ENCODE assay signal across 13 cellular contexts in genomic region chr9:15469406-15469805, GRCh38. TPM values are rescaled to one million over a fixed set of nuclear protein-coding genes. Genes with fewer than 3 reads are reported as not detected.
DNase-seq lines count a peak whose midpoint lies in the region; ATAC-seq, FAIRE-seq and TF ChIP-seq lines count a peak whose summit lies in the region.
"Had no signal": no experiment of that assay in that cellular context is flagged by ENCODE, and none has a peak within 500 bp of the region (broad histone marks: within the 10 kb centered on the region; RNA-seq: fewer than 3 reads in every experiment).

No MANE protein-coding gene starts in this region.

- no peak overlapping the region for H3K23ac ChIP-seq in mesendoderm (ENCODE audit: low read length)

- H3K79me1 ChIP-seq in mesendoderm (ENCODE audit: low read length), result no peaks in the 10 kb centered on the region

- H4K8ac ChIP-seq in mesendoderm (ENCODE audit: low read depth, low read length), result no peak overlapping the region

- no CpG with 5 or more reads among the region's 1 CpG for WGBS in mesendoderm (ENCODE audit: extremely low coverage, insufficient coverage, low lambda C conversion rate)

- no peak overlapping the region for H3K4ac ChIP-seq in mesendoderm (ENCODE audit: low read depth, low read length)

- H3K9ac ChIP-seq in mesendoderm (ENCODE audit: low read length), result no peak overlapping the region

- DNase-seq in GM12891 (ENCODE audit: insufficient read length, low spot score), result no peak
- DNase-seq in NCI-H146 treated with DMSO at 0.1 percent for 48 hours (lab: John Stamatoyannopoulos, UW; ENCODE audit: unreplicated experiment), result peak; percentile 34
- peak; percentile 22 for DNase-seq in SHP77 treated with DMSO at 0.1 percent for 48 hours (lab: John Stamatoyannopoulos, UW)
- peak; percentile 4 for DNase-seq in mesendoderm
- no peak for DNase-seq in NOMO-1 treated with dmso at 0.1 percent for 144 hours (lab: John Stamatoyannopoulos, UW; ENCODE audit: unreplicated experiment)
- DNase-seq in C1 segment of cervical spinal cord (lab: John Stamatoyannopoulos, UW), result no peak
- DNase-seq in stimulated activated CD4-positive, alpha-beta T cell treated with anti-CD3 and anti-CD28 coated beads, Interleukin-1b, Interleukin-23, amount 100 ng/mL, for 48 hours, result no peak
- DNase-seq: activated CD4-positive, CD25-positive, alpha-beta regulatory T cell treated with anti-CD3 and anti-CD28 coated beads, Interleukin-2, amount 50 U/mL, for 72 hours; left ventricle myocardium inferior; NCI-H1436; trophoblast cell had no signal

- TF ChIP-seq POLR2A in GM12891 (IDR thresholded peaks at IDR 0.05; ENCODE audit: low read depth, low read length), result no peak

- no peaks in the 10 kb centered on the region for H3K36me3 ChIP-seq in mesendoderm (ENCODE audit: control insufficient read depth, insufficient read depth, low read length)

- no peak for ATAC-seq in GM19324 (IDR thresholded peaks at IDR 0.05; ENCODE audit: low FRiP score, unreplicated experiment)
- ATAC-seq: Panc1 had no signal

- H2BK5ac ChIP-seq in mesendoderm (ENCODE audit: low read length), result no peak overlapping the region

- H2AK5ac ChIP-seq in mesendoderm (ENCODE audit: low read length), result no peak overlapping the region

- no peaks in the 10 kb centered on the region for H3K4me1 ChIP-seq in mesendoderm (ENCODE audit: control insufficient read depth, low read depth, low read length)
- H3K4me1 ChIP-seq: left ventricle myocardium inferior had no signal

- H4K5ac ChIP-seq in mesendoderm (ENCODE audit: low read length), result no peak overlapping the region

- H3K79me2 ChIP-seq in mesendoderm (ENCODE audit: control insufficient read depth, insufficient read depth, low read length), result no peaks in the 10 kb centered on the region

- no peaks in the 10 kb centered on the region for H3K27me3 ChIP-seq in mesendoderm (ENCODE audit: insufficient read depth, low read length, poor library complexity)

- no peak overlapping the region for H3K4me2 ChIP-seq in mesendoderm (ENCODE audit: low read length)

- no peak overlapping the region for H2BK120ac ChIP-seq in mesendoderm (ENCODE audit: low read depth, low read length)

- no peak overlapping the region for H2BK15ac ChIP-seq in mesendoderm (replicated peaks; ENCODE audit: low read depth)

- no peak overlapping the region for H3K18ac ChIP-seq in mesendoderm (ENCODE audit: low read length)

- H3K4me3 ChIP-seq in mesendoderm (ENCODE audit: low read length), result no peak overlapping the region
- H3K4me3 ChIP-seq: left ventricle myocardium inferior had no signal

- H3K27ac ChIP-seq in mesendoderm (ENCODE audit: low read depth, low read length), result no peak overlapping the region
- H3K27ac ChIP-seq: left ventricle myocardium inferior had no signal

- H3K56ac ChIP-seq in mesendoderm (ENCODE audit: low read length), result no peak overlapping the region

- no peak for FAIRE-seq in GM12891 (lab: Jason Lieb, UNC)

TF ChIP-seq in GM12891, 5 proteins besides CTCF, POLR2A, EP300 and RAD21:
- TF ChIP-seq POU2F2 (IDR thresholded peaks at IDR 0.05; ENCODE audit: low read depth, low read length), result no peak
- TF ChIP-seq POLR2AphosphoS5 (IDR thresholded peaks at IDR 0.05; ENCODE audit: low read depth, low read length), result peak; percentile 48; the same call in 1 of the 2 replicates
- TF ChIP-seq SPI1 (IDR thresholded peaks at IDR 0.05; ENCODE audit: low read depth, low read length), result no peak
- TF ChIP-seq TAF1 (IDR thresholded peaks at IDR 0.05; ENCODE audit: low read depth, low read length), result no peak
- TF ChIP-seq PAX5 (IDR thresholded peaks at IDR 0.05; ENCODE audit: insufficient read depth, low read length, severe bottlenecking), result no peak

RNA-seq across cellular contexts. Expression of gene PSIP1, which starts 41.4 kb away (rescaled TPM):
- 147 TPM for polyA plus RNA-seq in GM12891 (2012; ENCODE audit: low read depth, missing spikeins)
- 315 TPM for polyA plus RNA-seq in mesendoderm (2013, experiment 1 of 2)
- polyA plus RNA-seq in mesendoderm (2013, experiment 2 of 2), result 328 TPM

RNA-seq across cellular contexts. Expression of gene SNAPC3, which starts 46.7 kb away (rescaled TPM):
- 16.6 TPM for polyA plus RNA-seq in GM12891 (2012; ENCODE audit: low read depth, missing spikeins)
- 27.4 TPM for polyA plus RNA-seq in mesendoderm (2013, experiment 1 of 2)
- 27.3 TPM for polyA plus RNA-seq in mesendoderm (2013, experiment 2 of 2)

Comparison
In these comparisons a context has a peak if more than half of its experiments do, and no peak if none do; other contexts are left out.
1. DNase-seq: peak in NCI-H146 treated with DMSO at 0.1 percent for 48 hours (single experiment), SHP77 treated with DMSO at 0.1 percent for 48 hours (single experiment) and mesendoderm (single experiment); none in GM12891 (single experiment), NOMO-1 treated with dmso at 0.1 percent for 144 hours (single experiment), C1 segment of cervical spinal cord (0 of 14) and stimulated activated CD4-positive, alpha-beta T cell treated with anti-CD3 and anti-CD28 coated beads, Interleukin-1b, Interleukin-23, amount 100 ng/mL, for 48 hours (single experiment).